Comparison of ENCODE assay signal across 17 cellular contexts in the genomic region with DNA sequence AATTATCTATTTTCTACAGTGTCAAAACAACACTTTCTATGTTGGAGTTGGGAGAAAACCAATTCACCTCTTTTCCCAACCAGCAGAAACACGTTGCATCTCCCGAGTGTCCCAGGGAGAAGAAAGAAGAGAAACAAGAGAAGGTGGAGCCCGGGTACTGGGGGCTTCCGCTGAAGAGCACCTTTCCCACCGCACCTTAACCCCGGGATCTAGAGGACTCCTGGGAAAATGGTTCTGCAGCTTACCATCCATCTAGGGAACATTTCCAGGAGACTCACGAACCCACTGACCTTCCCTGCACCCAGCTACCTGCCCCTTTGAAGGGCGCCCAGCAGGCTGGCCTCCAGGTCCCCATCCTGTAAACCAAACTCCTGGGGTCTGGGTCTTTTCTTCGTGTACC.
DNase-seq lines count a peak whose midpoint lies in the region; ATAC-seq and TF ChIP-seq lines count a peak whose summit lies in the region.
"Had no signal": no experiment of that assay in that cellular context is flagged by ENCODE, and none has a peak within 500 bp of the region (broad histone marks: within the 10 kb centered on the region; RNA-seq: fewer than 3 reads in every experiment).

No MANE protein-coding gene starts in this region.

- DNase-seq in right atrium auricular region (ENCODE audit: low spot score) (peak; percentile 50), left cardiac atrium (no peak), lung (ENCODE audit: low spot score) (peak; percentile 11), vagina (ENCODE audit: extremely low spot score in 2 of 2) (peak; percentile 49 to 64), HK-2 (ENCODE audit: unreplicated experiment) (no peak)
- DNase-seq: AML-193; Caco-2; Calu3; CD4-positive, alpha-beta T cell; CD8-positive, alpha-beta T cell; DMS79 treated with DMSO at 0.1 percent for 48 hours; GF-D8 had no signal

- WGBS in lung, 2 donors: 84 to 89% methylated on average over 9 of the region's 9 CpGs

- H3K36me3 ChIP-seq in right atrium auricular region: no peaks in the 10 kb centered on the region
- H3K36me3 ChIP-seq in lung (ENCODE audit: control insufficient read depth in 2 of 2, insufficient read depth in 2 of 2, low read length in 2 of 2): no peaks in the 10 kb centered on the region
- H3K36me3 ChIP-seq in vagina: no peaks in the 10 kb centered on the region
- H3K36me3 ChIP-seq: BLaER1 treated with 17β-estradiol and CSF1 and Interleukin-3, amounts not matched to agents 10 nM and 100 nM had no signal

- H3K9me3 ChIP-seq in right atrium auricular region: no peaks in the 10 kb centered on the region
- peaks cover 0 to 4% of the 10 kb centered on the region in 2 donors for H3K9me3 ChIP-seq in lung (ENCODE audit: control insufficient read depth in 2 of 2, insufficient read depth in 1 of 2, low read length in 1 of 2)
- H3K9me3 ChIP-seq in vagina: no peaks in the 10 kb centered on the region
- H3K9me3 ChIP-seq: A549, Caco-2 had no signal

- H3K4me1 ChIP-seq in right atrium auricular region (no peaks in the 10 kb centered on the region), lung (ENCODE audit: control insufficient read depth in 2 of 2, insufficient read depth in 2 of 2, low read length in 2 of 2) (no peaks in the 10 kb centered on the region), vagina (peaks cover 3% of the 10 kb centered on the region)
- H3K4me1 ChIP-seq: A549, Caco-2 had no signal

- no peaks in the 10 kb centered on the region for H3K27me3 ChIP-seq in right atrium auricular region
- H3K27me3 ChIP-seq in lung (ENCODE audit: control insufficient read depth, insufficient read depth): no peaks in the 10 kb centered on the region
- no peaks in the 10 kb centered on the region for H3K27me3 ChIP-seq in vagina
- H3K27me3 ChIP-seq: BLaER1 treated with 17β-estradiol and CSF1 and Interleukin-3, amounts not matched to agents 10 nM and 100 nM had no signal

- TF ChIP-seq CTCF in right atrium auricular region (IDR thresholded peaks at IDR 0.05) (no peak), lung (IDR thresholded peaks at IDR 0.05; ENCODE audit: control extremely low read depth, extremely low read depth) (no peak), vagina (IDR thresholded peaks at IDR 0.05) (no peak)

- no peak for ATAC-seq in left cardiac atrium
- ATAC-seq in lung (ENCODE audit: insufficient read depth, low FRiP score): no peak
- ATAC-seq in HG03159 (IDR thresholded peaks at IDR 0.05; ENCODE audit: unreplicated experiment): no peak
- ATAC-seq: A549; CD8-positive, alpha-beta T cell had no signal

- no peak overlapping the region for H3K4me3 ChIP-seq in right atrium auricular region
- no peak overlapping the region for H3K4me3 ChIP-seq in lung
- no peak overlapping the region for H3K4me3 ChIP-seq in vagina
- H3K4me3 ChIP-seq: A549; BLaER1 treated with 17β-estradiol and CSF1 and Interleukin-3, amounts not matched to agents 10 nM and 100 nM had no signal

- intact Hi-C loops in left cardiac atrium (cut with DNase I): no loop called here
- intact Hi-C loops in vagina (cut with DNase I): no loop called here

- TF ChIP-seq POLR2A in vagina (IDR thresholded peaks at IDR 0.05): no peak

- no peak overlapping the region for H3K27ac ChIP-seq in right atrium auricular region
- H3K27ac ChIP-seq in lung (ENCODE audit: low read depth in 1 of 2, low read length in 1 of 2): no peak overlapping the region
- no peak overlapping the region for H3K27ac ChIP-seq in vagina
- H3K27ac ChIP-seq: 22Rv1; A549; BLaER1 treated with 17β-estradiol and CSF1 and Interleukin-3, amounts not matched to agents 10 nM and 100 nM; C4-2B had no signal

Comparison
In these comparisons a context has a peak if more than half of its experiments do, and no peak if none do; other contexts are left out.
1. DNase-seq: peak in right atrium auricular region (single experiment), lung (single experiment) and vagina (2 of 2); none in left cardiac atrium (single experiment) and HK-2 (single experiment).